25 cellular contexts compared by ENCODE assay signal in genomic region chr1:220410681-220411080, GRCh38.
DNase-seq lines count a peak whose midpoint lies in the region; ATAC-seq, FAIRE-seq and TF ChIP-seq lines count a peak whose summit lies in the region.
"Had no signal": no experiment of that assay in that cellular context is flagged by ENCODE, and none has a peak within 500 bp of the region (broad histone marks: within the 10 kb centered on the region; RNA-seq: fewer than 3 reads in every experiment).

No MANE protein-coding gene starts in this region.

- H3K36me3 Mint-ChIP-seq in HFFc6 (ENCODE audit: low read depth) (no peaks in the 10 kb centered on the region), astrocyte (ENCODE audit: low read depth, unreplicated experiment) (no peaks in the 10 kb centered on the region), mesothelial cell of epicardium (no peaks in the 10 kb centered on the region), progenitor cell of endocrine pancreas (ENCODE audit: insufficient read depth) (no peaks in the 10 kb centered on the region)
- H3K36me3 Mint-ChIP-seq: CD14-positive monocyte, immature natural killer cell, naive B cell had no signal

- H3K27ac Mint-ChIP-seq in HFFc6 (no peak overlapping the region), astrocyte (ENCODE audit: unreplicated experiment) (peak overlapping the region; percentile 67), mesothelial cell of epicardium (peak overlapping the region; percentile 68), progenitor cell of endocrine pancreas (no peak overlapping the region)
- H3K27ac Mint-ChIP-seq: CD14-positive monocyte, immature natural killer cell, naive B cell had no signal

- H3K27ac ChIP-seq in astrocyte (ENCODE audit: low read depth, low read length) = no peak overlapping the region
- H3K27ac ChIP-seq: esophagus muscularis mucosa, uterus had no signal

- FAIRE-seq in astrocyte (lab: Jason Lieb, UNC) = no peak
- no peak for FAIRE-seq in H54 (lab: Jason Lieb, UNC)
- FAIRE-seq: small intestine had no signal

- peak; percentile 5 for DNase-seq in AG04449 (ENCODE audit: low read depth, low spot score)
- peak; percentile 41 for DNase-seq in HFFc6
- DNase-seq in astrocyte (ENCODE audit: low read depth) = peak; percentile 13
- no peak for DNase-seq in mesothelial cell of epicardium (ENCODE audit: low spot score in 2 of 2, unreplicated experiment in 2 of 2)
- no peak for DNase-seq in H54 (ENCODE audit: insufficient read length, low spot score)
- no peak for DNase-seq in HuH-7.5 (ENCODE audit: low spot score)
- no peak for DNase-seq in progenitor cell of endocrine pancreas (ENCODE audit: low spot score, unreplicated experiment)
- DNase-seq: activated CD4-positive, alpha-beta T cell treated with anti-CD3 and anti-CD28 coated beads, Interleukin-2, amount 50 U/mL, for 1 hour; activated gamma-delta T cell; adrenal gland; caudate nucleus; glutamatergic neuron; immature natural killer cell; naive B cell; NCI-H1092; NCI-H2029 treated with DMSO at 0.1 percent for 48 hours; NCI-H446; NK-92 treated with Interleukin-12 subunit alpha and Interleukin-12 subunit beta, amount 100 ng/mL, for 24 hours; small intestine; stimulated activated CD4-positive, alpha-beta T cell treated with anti-CD3 and anti-CD28 coated beads, Interleukin-4, amount 100 ng/mL, for 24 hours; uterus had no signal

- H3K27me3 ChIP-seq in astrocyte (ENCODE audit: insufficient read depth, low read length) = no peaks in the 10 kb centered on the region
- H3K27me3 ChIP-seq: adrenal gland, uterus had no signal

- peak overlapping the region; percentile 54 for H3K4me2 ChIP-seq in astrocyte (ENCODE audit: low read length)

- no peaks in the 10 kb centered on the region for H3K36me3 ChIP-seq in astrocyte (ENCODE audit: insufficient read depth, low read length)
- H3K36me3 ChIP-seq: adrenal gland, esophagus muscularis mucosa, uterus had no signal

- H3K79me2 ChIP-seq in astrocyte (ENCODE audit: insufficient read depth, low read length) = no peaks in the 10 kb centered on the region
- H3K79me2 ChIP-seq: parathyroid adenoma had no signal

- TF ChIP-seq POLR2A in H54 (IDR thresholded peaks at IDR 0.05; ENCODE audit: low read depth, low read length) = no peak

- TF ChIP-seq CTCF in AG04449 (IDR thresholded peaks at IDR 0.05; ENCODE audit: insufficient read depth, low read length, missing control alignments) = no peak
- TF ChIP-seq CTCF in HFFc6 (IDR thresholded peaks at IDR 0.05) = no peak
- no peak for TF ChIP-seq CTCF in astrocyte (IDR thresholded peaks at IDR 0.05; ENCODE audit: insufficient read depth, low read depth, low read length)
- TF ChIP-seq CTCF in mesothelial cell of epicardium (IDR thresholded peaks at IDR 0.05; ENCODE audit: unreplicated experiment) = no peak
- no peak for TF ChIP-seq CTCF in progenitor cell of endocrine pancreas (IDR thresholded peaks at IDR 0.05; ENCODE audit: unreplicated experiment)

- no peak overlapping the region for H3K4me3 ChIP-seq in AG04449 (ENCODE audit: low read depth, low read length)
- H3K4me3 ChIP-seq in astrocyte (ENCODE audit: insufficient read depth, low read depth, low read length) = no peak overlapping the region
- H3K4me3 ChIP-seq: adrenal gland, esophagus muscularis mucosa, uterus had no signal

- H3K9me3 Mint-ChIP-seq in HFFc6 (peaks cover 9% of the 10 kb centered on the region; the same call in 1 of the 2 replicates), astrocyte (ENCODE audit: unreplicated experiment) (peaks cover 3% of the 10 kb centered on the region), mesothelial cell of epicardium (no peaks in the 10 kb centered on the region), progenitor cell of endocrine pancreas (ENCODE audit: low read depth) (no peaks in the 10 kb centered on the region)

- no peaks in the 10 kb centered on the region for H4K20me1 ChIP-seq in astrocyte (ENCODE audit: insufficient read depth, low read length)

- H3K4me1 Mint-ChIP-seq in HFFc6 (ENCODE audit: low read depth) (peaks cover 15% of the 10 kb centered on the region; the same call in 1 of the 2 replicates), astrocyte (ENCODE audit: low read depth, unreplicated experiment) (peaks cover 16% of the 10 kb centered on the region), mesothelial cell of epicardium (peaks cover 22% of the 10 kb centered on the region), progenitor cell of endocrine pancreas (ENCODE audit: low read depth) (no peaks in the 10 kb centered on the region)
- H3K4me1 Mint-ChIP-seq: CD14-positive monocyte, immature natural killer cell, naive B cell had no signal

- H3K27me3 Mint-ChIP-seq in HFFc6 (ENCODE audit: insufficient read depth) = peaks cover 4% of the 10 kb centered on the region
- H3K27me3 Mint-ChIP-seq in astrocyte (ENCODE audit: low read depth, unreplicated experiment) = peaks cover 2% of the 10 kb centered on the region
- no peaks in the 10 kb centered on the region for H3K27me3 Mint-ChIP-seq in mesothelial cell of epicardium (ENCODE audit: low read depth)
- peaks cover 13% of the 10 kb centered on the region for H3K27me3 Mint-ChIP-seq in progenitor cell of endocrine pancreas

- H3K4me3 Mint-ChIP-seq in HFFc6 = no peak overlapping the region
- no peak overlapping the region for H3K4me3 Mint-ChIP-seq in astrocyte (ENCODE audit: unreplicated experiment)
- peak overlapping the region; percentile 0 for H3K4me3 Mint-ChIP-seq in mesothelial cell of epicardium
- no peak overlapping the region for H3K4me3 Mint-ChIP-seq in progenitor cell of endocrine pancreas (ENCODE audit: low read depth)
- H3K4me3 Mint-ChIP-seq: CD14-positive monocyte, immature natural killer cell, naive B cell had no signal

- peak overlapping the region; percentile 21 for H2AFZ ChIP-seq in astrocyte (ENCODE audit: low read depth, low read length)
- H2AFZ ChIP-seq: parathyroid adenoma had no signal

- ATAC-seq in GM18520 (IDR thresholded peaks at IDR 0.05; ENCODE audit: unreplicated experiment) = no peak

- CTCF ChIA-PET in AG04449 (lab: Yijun Ruan, JAX) = no interaction called here

- POLR2A ChIA-PET in AG04449 (lab: Yijun Ruan, JAX) = no interaction called here

- no peaks in the 10 kb centered on the region for H3K4me1 ChIP-seq in astrocyte (ENCODE audit: insufficient read depth, low read length)
- H3K4me1 ChIP-seq: adrenal gland, esophagus muscularis mucosa, parathyroid adenoma, uterus had no signal

- H3K9ac ChIP-seq in astrocyte (ENCODE audit: low read length) = peak overlapping the region; percentile 9
- H3K9ac ChIP-seq: parathyroid adenoma had no signal

- H3K9me3 ChIP-seq in astrocyte (ENCODE audit: insufficient read depth, low read depth, low read length) = no peaks in the 10 kb centered on the region
- H3K9me3 ChIP-seq: adrenal gland, esophagus muscularis mucosa, uterus had no signal

Comparison
In these comparisons a context has a peak if more than half of its experiments do, and no peak if none do; other contexts are left out.
1. DNase-seq: peak in AG04449 (single experiment), HFFc6 (single experiment) and astrocyte (single experiment); none in mesothelial cell of epicardium (0 of 2), H54 (single experiment), HuH-7.5 (single experiment) and progenitor cell of endocrine pancreas (single experiment).
2. H3K27ac Mint-ChIP-seq: peak in astrocyte (single experiment) and mesothelial cell of epicardium (single experiment); none in HFFc6 (single experiment) and progenitor cell of endocrine pancreas (single experiment).